In genomic region chr19:56577719-56578602, GRCh38 we compare ENCODE assay signal across 19 cellular contexts.
"Had no signal": no experiment of that assay in that cellular context is flagged by ENCODE, and none has a peak within 500 bp of the region (broad histone marks: within the 10 kb centered on the region; RNA-seq: fewer than 3 reads in every experiment).

No MANE protein-coding gene starts in this region.

- H3K4me3 Mint-ChIP-seq: activated T-helper 1 cell treated with anti-CD3 and anti-CD28 coated beads, Interleukin-12 subunit alpha, Interleukin-12 subunit beta, Interleukin-2, Interleukin-4 antibody, amounts not matched to agents 30 ng/mL and 10 ng/mL and 1 ng/mL, durations not matched to agents 14 hours and 24 hours and 36 hours; natural killer cell; stimulated activated naive CD8-positive, alpha-beta T cell treated with anti-CD3 and anti-CD28 coated beads, Interleukin-15, Interleukin-2, amounts not matched to agents 100 ng/mL and 50 ng/mL, for 24 hours; T-cell had no signal

- H3K27ac ChIP-seq: ascending aorta, breast epithelium, gastrocnemius medialis, heart left ventricle, right atrium auricular region, skin epidermis, testis, upper lobe of right lung had no signal

- H3K27me3 Mint-ChIP-seq: stimulated activated naive CD8-positive, alpha-beta T cell treated with anti-CD3 and anti-CD28 coated beads, Interleukin-15, Interleukin-2, amounts not matched to agents 100 ng/mL and 50 ng/mL, for 24 hours; T-cell had no signal

- H3K4me3 ChIP-seq: ascending aorta, heart left ventricle, right atrium auricular region, skin epidermis, testis, upper lobe of right lung had no signal

- DNase-seq: activated CD4-positive, alpha-beta T cell treated with anti-CD3 and anti-CD28 coated beads, Interleukin-2, amount 50 U/mL, for 1 hour; activated CD8-positive, alpha-beta memory T cell treated with anti-CD3 and anti-CD28 coated beads for 24 hours; cerebellar nuclear complex; dermis blood vessel endothelial cell; erythroblast; gastrocnemius medialis; heart left ventricle; natural killer cell; nucleus accumbens; T-cell; T-helper 9 cell; testis; upper lobe of right lung had no signal

- ATAC-seq: gastrocnemius medialis, heart left ventricle, natural killer cell, T-cell, upper lobe of right lung had no signal

- H3K27me3 ChIP-seq: ascending aorta, breast epithelium, heart left ventricle, right atrium auricular region, testis, upper lobe of right lung had no signal

- H3K4me1 ChIP-seq: ascending aorta, breast epithelium, gastrocnemius medialis, heart left ventricle, right atrium auricular region, testis, upper lobe of right lung had no signal

- H3K27ac Mint-ChIP-seq: activated T-helper 1 cell treated with anti-CD3 and anti-CD28 coated beads, Interleukin-12 subunit alpha, Interleukin-12 subunit beta, Interleukin-2, Interleukin-4 antibody, amounts not matched to agents 30 ng/mL and 10 ng/mL and 1 ng/mL, durations not matched to agents 14 hours and 24 hours and 36 hours; natural killer cell; stimulated activated naive CD8-positive, alpha-beta T cell treated with anti-CD3 and anti-CD28 coated beads, Interleukin-15, Interleukin-2, amounts not matched to agents 100 ng/mL and 50 ng/mL, for 24 hours; T-cell had no signal

- H3K4me1 Mint-ChIP-seq: natural killer cell, T-cell had no signal
